Comparison of ENCODE assay signal across 20 cellular contexts in genomic region chr6:75374913-75375530, GRCh38.
A peak's percentile ranks its signal among the peaks of the same experiment; 100 is the strongest.
DNase-seq lines count a peak whose midpoint lies in the region; ATAC-seq lines count a peak whose summit lies in the region.
"Had no signal": no experiment of that assay in that cellular context is flagged by ENCODE, and none has a peak within 500 bp of the region (broad histone marks: within the 10 kb centered on the region; RNA-seq: fewer than 3 reads in every experiment).

No MANE protein-coding gene starts in this region.

- no peak overlapping the region for H3K4me3 Mint-ChIP-seq in activated CD8-positive, alpha-beta memory T cell treated with anti-CD3 and anti-CD28 coated beads, Interleukin-2, amount 10 ng/mL, durations not matched to agents 7 days and 5 days

- H2AK5ac ChIP-seq in mesenchymal stem cell (ENCODE audit: low read length, severe bottlenecking), result peak overlapping the region; percentile 26

- peak; percentile 20 for ATAC-seq in Right ventricle myocardium superior (ENCODE audit: poor library complexity)
- ATAC-seq in GM18867 (IDR thresholded peaks at IDR 0.05; ENCODE audit: unreplicated experiment), result no peak
- ATAC-seq in activated CD8-positive, alpha-beta memory T cell treated with anti-CD3 and anti-CD28 coated beads, Interleukin-2, amount 10 ng/mL, durations not matched to agents 7 days and 5 days, result no peak
- ATAC-seq: PC-3 had no signal

- H3K36me3 ChIP-seq in NT2/D1 (ENCODE audit: insufficient read depth, insufficient read length, low read length) (no peaks in the 10 kb centered on the region), mesenchymal stem cell (ENCODE audit: control insufficient read depth in 1 of 2, insufficient read depth in 2 of 2, low read depth in 1 of 2, low read length in 2 of 2) (no peaks in the 10 kb centered on the region)
- H3K36me3 ChIP-seq: BE2C, brain microvascular endothelial cell, SJSA1, upper lobe of left lung had no signal

- no peaks in the 10 kb centered on the region for H3K27me3 ChIP-seq in NT2/D1 (ENCODE audit: insufficient read depth, insufficient read length)
- H3K27me3 ChIP-seq in mesenchymal stem cell (ENCODE audit: control insufficient read depth in 1 of 2, insufficient read depth in 1 of 2, low read length in 2 of 2), result no peaks in the 10 kb centered on the region
- H3K27me3 ChIP-seq: BE2C, brain microvascular endothelial cell, SJSA1, upper lobe of left lung had no signal

- no peak overlapping the region for H2BK120ac ChIP-seq in mesenchymal stem cell (ENCODE audit: low read depth, low read length)

- no peak overlapping the region for H3K4me2 ChIP-seq in mesenchymal stem cell (ENCODE audit: low read length, poor library complexity, severe bottlenecking)

- H4K8ac ChIP-seq in mesenchymal stem cell (ENCODE audit: low read length), result no peak overlapping the region

- H3K4ac ChIP-seq in mesenchymal stem cell (ENCODE audit: low read depth in 1 of 2, low read length in 2 of 2), result peak overlapping the region in 1 of 2 experiments; percentile 59

- H2BK15ac ChIP-seq in mesenchymal stem cell (ENCODE audit: low read depth, poor library complexity, severe bottlenecking), result no peak overlapping the region

- H4K91ac ChIP-seq in mesenchymal stem cell (ENCODE audit: low read length), result no peak overlapping the region

- no peaks in the 10 kb centered on the region for H3K36me3 Mint-ChIP-seq in activated CD8-positive, alpha-beta memory T cell treated with anti-CD3 and anti-CD28 coated beads, Interleukin-2, amount 10 ng/mL, durations not matched to agents 7 days and 5 days

- no peaks in the 10 kb centered on the region for H3K9me3 Mint-ChIP-seq in activated CD8-positive, alpha-beta memory T cell treated with anti-CD3 and anti-CD28 coated beads, Interleukin-2, amount 10 ng/mL, durations not matched to agents 7 days and 5 days (ENCODE audit: low read depth)

- H3K4me1 Mint-ChIP-seq in activated CD8-positive, alpha-beta memory T cell treated with anti-CD3 and anti-CD28 coated beads, Interleukin-2, amount 10 ng/mL, durations not matched to agents 7 days and 5 days, result no peaks in the 10 kb centered on the region

- intact Hi-C loops in Right ventricle myocardium superior (cut with DNase I), result loop anchor here (10.0 kb wide), 1 partner anchor 60 kb away; no protein-coding TSS in a partner anchor

- H3K4me3 ChIP-seq in NT2/D1 (ENCODE audit: insufficient read length, low read depth) (no peak overlapping the region), mesenchymal stem cell (ENCODE audit: insufficient read depth in 1 of 2, low read depth in 1 of 2, low read length in 2 of 2) (no peak overlapping the region)
- H3K4me3 ChIP-seq: GM23248, SJSA1, upper lobe of left lung had no signal

- peaks cover 37% of the 10 kb centered on the region for H3K27me3 Mint-ChIP-seq in activated CD8-positive, alpha-beta memory T cell treated with anti-CD3 and anti-CD28 coated beads, Interleukin-2, amount 10 ng/mL, durations not matched to agents 7 days and 5 days

- no peak overlapping the region for H2AFZ ChIP-seq in mesenchymal stem cell (ENCODE audit: low read depth, low read length)
- H2AFZ ChIP-seq: GM23248 had no signal

- H3K9me3 ChIP-seq in NT2/D1 (ENCODE audit: insufficient read depth, low read length) (no peaks in the 10 kb centered on the region), mesenchymal stem cell (ENCODE audit: control insufficient read depth, low read length) (no peaks in the 10 kb centered on the region)
- H3K9me3 ChIP-seq: BE2C, SJSA1, upper lobe of left lung had no signal

- no peak overlapping the region for H3K27ac ChIP-seq in mesenchymal stem cell (ENCODE audit: low read length, poor library complexity, severe bottlenecking)
- H3K27ac ChIP-seq: brain microvascular endothelial cell, GM23248, SJSA1, upper lobe of left lung had no signal

- H2BK5ac ChIP-seq in mesenchymal stem cell (ENCODE audit: low read depth, low read length, poor library complexity, severe bottlenecking), result no peak overlapping the region

- no peak overlapping the region for H3K27ac Mint-ChIP-seq in activated CD8-positive, alpha-beta memory T cell treated with anti-CD3 and anti-CD28 coated beads, Interleukin-2, amount 10 ng/mL, durations not matched to agents 7 days and 5 days

- no peak overlapping the region for H3K14ac ChIP-seq in mesenchymal stem cell (ENCODE audit: low read length in 2 of 2)

- peak overlapping the region in 1 of 2 experiments; percentile 7 for H2BK12ac ChIP-seq in mesenchymal stem cell (ENCODE audit: low read length in 2 of 2)

- peaks cover 8% of the 10 kb centered on the region for H3K79me1 ChIP-seq in mesenchymal stem cell (replicated peaks; ENCODE audit: low read length, poor library complexity, severe bottlenecking)

- H3K9ac ChIP-seq in NT2/D1 (ENCODE audit: insufficient read length, low read depth), result no peak overlapping the region
- no peak overlapping the region for H3K9ac ChIP-seq in mesenchymal stem cell (ENCODE audit: low read length)
- H3K9ac ChIP-seq: GM23248 had no signal

- H3K4me1 ChIP-seq in NT2/D1 (ENCODE audit: insufficient read depth, insufficient read length), result no peaks in the 10 kb centered on the region
- H3K4me1 ChIP-seq in mesenchymal stem cell (ENCODE audit: control insufficient read depth, insufficient read depth, low read depth, low read length), result peaks cover 3% of the 10 kb centered on the region
- H3K4me1 ChIP-seq: BE2C had no signal

- CTCF ChIA-PET in activated CD8-positive, alpha-beta memory T cell treated with anti-CD3 and anti-CD28 coated beads, Interleukin-2, amount 10 ng/mL, durations not matched to agents 7 days and 5 days (lab: Charles Lee), result interaction anchor here (1.3 to 1.4 kb wide), 2 partner anchors 78 to 152 kb away, joined by 3 to 5 read pairs; no protein-coding TSS in a partner anchor

- DNase-seq in NT2/D1 (ENCODE audit: low read depth, low spot score) (peak; percentile 74), Right ventricle myocardium superior (no peak), mesenchymal stem cell (no peak), NCI-H1694 treated with DMSO at 0.1 percent for 48 hours (lab: John Stamatoyannopoulos, UW) (no peak), inferior parietal cortex (ENCODE audit: extremely low spot score) (no peak)
- no peak for DNase-seq in activated CD8-positive, alpha-beta memory T cell treated with anti-CD3 and anti-CD28 coated beads, Interleukin-2, amount 10 ng/mL, durations not matched to agents 7 days and 5 days
- DNase-seq: activated CD4-positive, alpha-beta T cell treated with anti-CD3 and anti-CD28 coated beads, Interleukin-2, amount 50 U/mL, for 1 hour; activated CD8-positive, alpha-beta memory T cell treated with anti-CD3 and anti-CD28 coated beads, Interleukin-2, amount 50 U/mL, for 48 hours; activated gamma-delta T cell; BE2C; brain microvascular endothelial cell; cortex of kidney; GM23248; left cardiac atrium; NCI-H2029; PC-3; stimulated activated CD4-positive, alpha-beta T cell treated with anti-CD3 and anti-CD28 coated beads, Interleukin-12 subunit alpha, Interleukin-12 subunit beta, amount 100 ng/mL, for 4 hours; upper lobe of left lung had no signal

- WGBS in mesenchymal stem cell, result 93% methylated on average over 5 of the region's 6 CpGs

- H3K23ac ChIP-seq in mesenchymal stem cell (ENCODE audit: low read length in 2 of 2), result no peak overlapping the region

- no peak overlapping the region for H3K18ac ChIP-seq in mesenchymal stem cell (ENCODE audit: low read depth in 1 of 2, low read length in 2 of 2)
